7 cellular contexts compared by ENCODE assay signal in genomic region chr1:202528093-202528722, GRCh38.
A peak's percentile ranks its signal among the peaks of the same experiment; 100 is the strongest.
DNase-seq lines count a peak whose midpoint lies in the region; ATAC-seq, FAIRE-seq and TF ChIP-seq lines count a peak whose summit lies in the region.
"Not testable (repeated sequence)": the region's sequence is repeated elsewhere in the genome, so short reads cannot be mapped to it uniquely, and the experiment has no call there.

No MANE protein-coding gene starts in this region.

- H2BK120ac ChIP-seq in IMR-90 (ENCODE audit: low read depth, low read length) = not testable (repeated sequence)

- H3K27me3 ChIP-seq in IMR-90 (ENCODE audit: control insufficient read depth, insufficient read depth, low read length); bronchial epithelial cell (ENCODE audit: control insufficient read depth, insufficient read depth, low read length); keratinocyte (ENCODE audit: control insufficient read depth, extremely low read depth, insufficient read depth, low read length): not testable (repeated sequence)

- dilution Hi-C loops in IMR-90 (cut with HindIII; ENCODE audit: low sequenced_read_pairs, unreplicated experiment); keratinocyte (cut with MboI; ENCODE audit: extremely low pct_ligation_motif_present, low sequenced_read_pairs): not testable (repeated sequence)

- H3K4me3 ChIP-seq in IMR-90 (ENCODE audit: insufficient read depth, low read depth, low read length); bronchial epithelial cell (ENCODE audit: low read depth, low read length); epithelial cell of esophagus (ENCODE audit: low read length); keratinocyte (ENCODE audit: control insufficient read depth in 2 of 3, extremely low read depth in 1 of 3, insufficient read depth in 2 of 3, low read depth in 1 of 3, low read length in 3 of 3): not testable (repeated sequence)

- H2AK9ac ChIP-seq in IMR-90 (replicated peaks; ENCODE audit: low read depth, low read length, poor library complexity) = not testable (repeated sequence)

- POLR2A ChIA-PET in IMR-90 (lab: Charles Lee; ENCODE audit: unreplicated experiment) = not testable (repeated sequence)

- not testable (repeated sequence) for H3K9me3 ChIP-seq in IMR-90 (ENCODE audit: control insufficient read depth, insufficient read depth, low read length); keratinocyte (ENCODE audit: control insufficient read depth, low read depth, low read length)

- H3K4me1 ChIP-seq in IMR-90 (ENCODE audit: control insufficient read depth, insufficient read depth, low read length); keratinocyte (ENCODE audit: control insufficient read depth, extremely low read depth, insufficient read depth, low read length): not testable (repeated sequence)

- TF ChIP-seq RAD21 in IMR-90 (IDR thresholded peaks at IDR 0.05; ENCODE audit: low read length) = not testable (repeated sequence)

- not testable (repeated sequence) for H3K27ac ChIP-seq in IMR-90 (ENCODE audit: insufficient read depth, low read length); keratinocyte (ENCODE audit: control insufficient read depth, insufficient read depth, low read length)
- peak overlapping the region; percentile 69 for H3K27ac ChIP-seq in substantia nigra (ENCODE audit: low read depth, low read length, poor library complexity, severe bottlenecking)

- BruUV-seq in IMR-90 (replicated peaks; lab: Mats Ljungman, UMichigan) = not testable (repeated sequence)

- not testable (repeated sequence) for H3K4ac ChIP-seq in IMR-90 (ENCODE audit: low read depth, low read length)

- H3K79me2 ChIP-seq in keratinocyte (ENCODE audit: control insufficient read depth, insufficient read depth, low read length) = not testable (repeated sequence)

- not testable (repeated sequence) for H3K36me3 ChIP-seq in IMR-90 (ENCODE audit: control insufficient read depth, insufficient read depth, low read length); bronchial epithelial cell (ENCODE audit: control insufficient read depth, insufficient read depth, low read length); keratinocyte (ENCODE audit: control insufficient read depth in 2 of 2, extremely low read depth in 1 of 2, insufficient read depth in 2 of 2, low read length in 2 of 2)

- H3K56ac ChIP-seq in IMR-90 (ENCODE audit: extremely low read depth, insufficient read depth, low read length) = not testable (repeated sequence)

- H3K23ac ChIP-seq in IMR-90 (ENCODE audit: low read depth, low read length) = not testable (repeated sequence)

- not testable (repeated sequence) for H3K9ac ChIP-seq in IMR-90 (ENCODE audit: low read depth, low read length); keratinocyte (ENCODE audit: control insufficient read depth, extremely low read depth, insufficient read depth, low read length)

- in situ Hi-C loops in IMR-90 (cut with MboI; ENCODE audit: low sequenced_read_pairs); SK-MEL-5 (cut with HindIII; ENCODE audit: low pct_unique_long_range_greater_than_20kb, low sequenced_read_pairs): not testable (repeated sequence)

- H4K91ac ChIP-seq in IMR-90 (ENCODE audit: insufficient read depth, low read depth, low read length) = not testable (repeated sequence)

- not testable (repeated sequence) for DNase-seq in IMR-90; keratinocyte (ENCODE audit: low read depth, low spot score)
- DNase-seq in SK-MEL-5 (ENCODE audit: low read depth, low spot score) (peak; percentile 93), bronchial epithelial cell (ENCODE audit: low read depth) (peak; percentile 29), epithelial cell of esophagus (ENCODE audit: low read depth) (peak; percentile 51), globus pallidus (ENCODE audit: low spot score) (peak; percentile 53), substantia nigra (lab: John Stamatoyannopoulos, UW) (peak in 1 of 49 donors; percentile 13)

- not testable (repeated sequence) for H2AK5ac ChIP-seq in IMR-90 (ENCODE audit: low read depth, low read length)

- intact Hi-C loops in IMR-90 (cut with micrococcal nuclease) = not testable (repeated sequence)

- not testable (repeated sequence) for H2BK5ac ChIP-seq in IMR-90 (ENCODE audit: low read depth, low read length, poor library complexity, severe bottlenecking)

- not testable (repeated sequence) for H4K5ac ChIP-seq in IMR-90 (ENCODE audit: low read depth, low read length)

- H3K18ac ChIP-seq in IMR-90 (ENCODE audit: low read depth, low read length) = not testable (repeated sequence)

- no CpG with 5 or more reads among the region's 3 CpGs for WGBS in IMR-90 (ENCODE audit: extremely low coverage in 2 of 2, insufficient read length in 1 of 2), 2 experiments

- H3K9me1 ChIP-seq in IMR-90 (ENCODE audit: insufficient read depth, low read length); keratinocyte (ENCODE audit: control insufficient read depth, extremely low read depth, insufficient read depth, low read length): not testable (repeated sequence)

- TF ChIP-seq POLR2A in IMR-90 (IDR thresholded peaks at IDR 0.05; ENCODE audit: low read depth, low read length) = not testable (repeated sequence)

- H2BK15ac ChIP-seq in IMR-90 (ENCODE audit: low read depth, low read length) = not testable (repeated sequence)

- H3K79me1 ChIP-seq in IMR-90 (ENCODE audit: low read depth in 1 of 2, low read length in 2 of 2) = not testable (repeated sequence)

- H3K14ac ChIP-seq in IMR-90 (replicated peaks; ENCODE audit: low read depth, low read length) = not testable (repeated sequence)

- not testable (repeated sequence) for H4K8ac ChIP-seq in IMR-90 (ENCODE audit: low read depth in 2 of 2, low read length in 2 of 2)

- ATAC-seq in IMR-90 (ENCODE audit: low read depth) = peak; percentile 37; the same call in 1 of the 2 replicates

- not testable (repeated sequence) for H2AFZ ChIP-seq in IMR-90 (replicated peaks; ENCODE audit: low read length, poor library complexity); keratinocyte (ENCODE audit: control insufficient read depth, low read length)

- CTCF ChIA-PET in IMR-90 (lab: Yijun Ruan, JAX) = not testable (repeated sequence)

- H4K20me1 ChIP-seq in IMR-90 (ENCODE audit: insufficient read depth, low read length); keratinocyte (ENCODE audit: control insufficient read depth, extremely low read depth, insufficient read depth, low read length): not testable (repeated sequence)

- not testable (repeated sequence) for FAIRE-seq in bronchial epithelial cell (lab: Jason Lieb, UNC)
- FAIRE-seq in keratinocyte (lab: Jason Lieb, UNC) = peak; percentile 73

- not testable (repeated sequence) for H2BK20ac ChIP-seq in IMR-90 (ENCODE audit: low read depth, low read length)

- not testable (repeated sequence) for H3K4me2 ChIP-seq in IMR-90 (ENCODE audit: low read depth, low read length); keratinocyte (ENCODE audit: control insufficient read depth, extremely low read depth, insufficient read depth, low read depth, low read length)

- not testable (repeated sequence) for TF ChIP-seq CTCF in IMR-90 (conservative IDR thresholded peaks at IDR 0.05; ENCODE audit: low read depth, low read length); bronchial epithelial cell (IDR thresholded peaks at IDR 0.05; ENCODE audit: insufficient read depth, low read length, severe bottlenecking); epithelial cell of esophagus (IDR thresholded peaks at IDR 0.05; ENCODE audit: insufficient read depth, low read depth, low read length, missing control alignments); keratinocyte (optimal IDR thresholded peaks at IDR 0.05 in 1 of 3, IDR thresholded peaks at IDR 0.05 in 1 of 3, conservative IDR thresholded peaks at IDR 0.05 in 1 of 3; ENCODE audit: extremely low read depth in 1 of 3, insufficient read depth in 2 of 3, low read length in 3 of 3)
